In the genomic region with DNA sequence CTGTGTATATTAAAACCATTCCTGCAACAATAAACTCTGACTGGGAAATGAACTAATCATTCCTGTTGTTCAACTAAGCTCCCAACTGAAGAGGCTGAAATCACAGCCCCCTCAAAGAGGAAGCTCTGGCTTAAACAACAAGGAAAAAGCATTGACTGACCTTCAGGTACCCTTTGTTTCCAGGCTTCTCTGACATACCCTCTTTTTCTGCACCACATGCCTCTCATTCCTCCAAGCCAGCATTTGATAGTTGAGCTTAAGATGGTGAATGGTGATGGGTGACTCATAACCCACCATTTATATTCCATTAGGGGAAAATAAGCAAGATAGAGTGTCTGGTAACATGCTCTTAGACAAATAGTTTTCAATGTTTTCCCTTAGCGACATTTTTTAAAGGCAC, we compare ENCODE assay signal across 33 cellular contexts.
DNase-seq lines count a peak whose midpoint lies in the region; ATAC-seq and TF ChIP-seq lines count a peak whose summit lies in the region.
"Had no signal": no experiment of that assay in that cellular context is flagged by ENCODE, and none has a peak within 500 bp of the region (broad histone marks: within the 10 kb centered on the region; RNA-seq: fewer than 3 reads in every experiment).

No MANE protein-coding gene starts in this region.

- in situ Hi-C loops in mammary epithelial cell (cut with MboI; ENCODE audit: low sequenced_read_pairs in 2 of 2) = no loop called here

- TF ChIP-seq CTCF in mammary epithelial cell (conservative IDR thresholded peaks at IDR 0.05 in 1 of 2, IDR thresholded peaks at IDR 0.05 in 1 of 2; ENCODE audit: extremely low read depth in 1 of 2, insufficient read depth in 1 of 2, low read depth in 1 of 2, low read length in 2 of 2) = no peak
- no peak for TF ChIP-seq CTCF in breast epithelium (IDR thresholded peaks at IDR 0.05)
- TF ChIP-seq CTCF in thyroid gland (IDR thresholded peaks at IDR 0.05) = no peak

- no peak overlapping the region for H3K9ac ChIP-seq in mammary epithelial cell (ENCODE audit: insufficient read depth, low read length)

- H3K36me3 ChIP-seq in mammary epithelial cell (ENCODE audit: insufficient read depth, low read length) (no peaks in the 10 kb centered on the region), breast epithelium (no peaks in the 10 kb centered on the region), thyroid gland (no peaks in the 10 kb centered on the region)
- H3K36me3 ChIP-seq: neutrophil, transverse colon had no signal

- DNase-seq in mammary epithelial cell (no peak), breast epithelium (ENCODE audit: low spot score in 2 of 2) (no peak), astrocyte of the hippocampus (ENCODE audit: low read depth, low spot score) (peak; percentile 77), islet precursor cell (peak; percentile 65), GDM1 (lab: John Stamatoyannopoulos, UW) (no peak), NCI-H187 (lab: John Stamatoyannopoulos, UW) (no peak), thyroid gland (no peak)
- DNase-seq: 8988T; activated CD4-positive, alpha-beta T cell treated with anti-CD3 and anti-CD28 coated beads, Interleukin-2, amount 50 U/mL, for 48 hours; activated naive CD4-positive, alpha-beta T cell treated with anti-CD3 and anti-CD28 coated beads, Interleukin-2, amount 10 ng/mL, durations not matched to agents 7 days and 5 days; activated T-cell treated with anti-CD3 and anti-CD28 coated beads, Interleukin-2, amount 50 U/mL, for 72 hours; AML-193; Calu3; CD4-positive, CD25-positive, alpha-beta regulatory T cell; central memory CD4-positive, alpha-beta T cell; DND-41; effector memory CD8-positive, alpha-beta T cell; foreskin keratinocyte; head of caudate nucleus; KG1; MM.1S; naive thymus-derived CD4-positive, alpha-beta T cell; NCI-H2029; NCI-H2227 treated with DMSO at 0.1 percent for 48 hours; NCI-H526 treated with DMSO at 0.1 percent for 48 hours; PC-3; stimulated activated CD4-positive, alpha-beta T cell treated with anti-CD3 and anti-CD28 coated beads, Interleukin-4, amount 100 ng/mL, for 4 hours; T-helper 17 cell; transverse colon had no signal

- WGBS in mammary epithelial cell (ENCODE audit: low coverage, missing lambda C conversion rate) = 75% methylated on average over 1 of the region's 1 CpG
- 95 to 97% methylated on average over 1 of the region's 1 CpG for WGBS in thyroid gland, 2 donors

- intact Hi-C loops in mammary epithelial cell (cut with micrococcal nuclease) (no loop called here), breast epithelium (cut with DNase I; ENCODE audit: low total_unique reads) (no loop called here), thyroid gland (cut with DNase I) (no loop called here)

- H3K4me1 ChIP-seq in mammary epithelial cell (ENCODE audit: insufficient read depth, low read length) = no peaks in the 10 kb centered on the region
- H3K4me1 ChIP-seq in breast epithelium = no peaks in the 10 kb centered on the region
- H3K4me1 ChIP-seq in thyroid gland = no peaks in the 10 kb centered on the region
- H3K4me1 ChIP-seq: transverse colon had no signal

- H3K27me3 ChIP-seq in mammary epithelial cell (ENCODE audit: insufficient read depth, low read length) = no peaks in the 10 kb centered on the region
- no peaks in the 10 kb centered on the region for H3K27me3 ChIP-seq in breast epithelium
- no peaks in the 10 kb centered on the region for H3K27me3 ChIP-seq in thyroid gland
- H3K27me3 ChIP-seq: foreskin keratinocyte, neutrophil, transverse colon had no signal

- dilution Hi-C loops in mammary epithelial cell (cut with HindIII; ENCODE audit: low sequenced_read_pairs) = no loop called here

- no TSS peak for BruUV-seq in mammary epithelial cell (replicated peaks; lab: Mats Ljungman, UMichigan)

- no peaks in the 10 kb centered on the region for H4K20me1 ChIP-seq in mammary epithelial cell (ENCODE audit: insufficient read depth, low read length)

- H3K79me2 ChIP-seq in mammary epithelial cell (ENCODE audit: insufficient read depth, low read length) = no peaks in the 10 kb centered on the region

- TF ChIP-seq POLR2A in breast epithelium (IDR thresholded peaks at IDR 0.05) (no peak), thyroid gland (IDR thresholded peaks at IDR 0.05) (no peak)

- peak overlapping the region; percentile 40 for H2AFZ ChIP-seq in mammary epithelial cell (ENCODE audit: low read depth, low read length)

- H3K9me3 ChIP-seq in mammary epithelial cell (replicated peaks; ENCODE audit: insufficient read depth, low read length) (no peaks in the 10 kb centered on the region), breast epithelium (no peaks in the 10 kb centered on the region), thyroid gland (no peaks in the 10 kb centered on the region)
- H3K9me3 ChIP-seq: neutrophil had no signal

- no peak for ATAC-seq in HG03432 (IDR thresholded peaks at IDR 0.05; ENCODE audit: unreplicated experiment)
- ATAC-seq: activated CD4-positive, CD25-positive, alpha-beta regulatory T cell treated with anti-CD3 and anti-CD28 coated beads, Interleukin-2, amount 50 U/mL, for 24 hours; activated T-cell treated with anti-CD3 and anti-CD28 coated beads, Interleukin-2, amount 50 U/mL, for 72 hours; effector memory CD8-positive, alpha-beta T cell; foreskin keratinocyte; naive thymus-derived CD4-positive, alpha-beta T cell; PC-3; sciatic nerve; T-helper 17 cell had no signal

- CTCF ChIA-PET in mammary epithelial cell (lab: Charles Lee; ENCODE audit: low non-redundant PET) = no interaction called here

- H3K27ac ChIP-seq in mammary epithelial cell (ENCODE audit: insufficient read depth, low read depth, low read length) (no peak overlapping the region), breast epithelium (no peak overlapping the region), thyroid gland (no peak overlapping the region)
- H3K27ac ChIP-seq: foreskin keratinocyte, neutrophil, transverse colon had no signal

- no peak overlapping the region for H3K4me2 ChIP-seq in mammary epithelial cell (ENCODE audit: insufficient read depth, low read depth, low read length)

- H3K4me3 ChIP-seq in mammary epithelial cell (replicated peaks in 1 of 3; ENCODE audit: insufficient read depth in 1 of 3, low read depth in 2 of 3, low read length in 3 of 3) (no peak overlapping the region), breast epithelium (no peak overlapping the region), thyroid gland (replicated peaks in 1 of 3) (no peak overlapping the region)
- H3K4me3 ChIP-seq: transverse colon had no signal

Comparison
In these comparisons a context has a peak if more than half of its experiments do, and no peak if none do; other contexts are left out.
1. DNase-seq: peak in astrocyte of the hippocampus (single experiment) and islet precursor cell (single experiment); none in mammary epithelial cell (single experiment), breast epithelium (0 of 2), GDM1 (single experiment), NCI-H187 (0 of 2) and thyroid gland (0 of 2).